ENCODE assay signal across 20 cellular contexts in genomic region chr9:86344818-86345217, GRCh38.
"Had no signal": no experiment of that assay in that cellular context is flagged by ENCODE, and none has a peak within 500 bp of the region (broad histone marks: within the 10 kb centered on the region; RNA-seq: fewer than 3 reads in every experiment).

No MANE protein-coding gene starts in this region.

- H3K4me3 ChIP-seq: body of pancreas, heart right ventricle, lung, ovary, psoas muscle, right atrium auricular region, spleen, thoracic aorta, vagina had no signal

- H3K27me3 ChIP-seq: body of pancreas, heart right ventricle, ovary, right atrium auricular region, spleen, vagina had no signal

- H3K27ac Mint-ChIP-seq: activated naive CD4-positive, alpha-beta T cell treated with anti-CD3 and anti-CD28 coated beads for 36 hours; type B pancreatic cell had no signal

- H3K36me3 ChIP-seq: ovary had no signal

- DNase-seq: activated CD4-positive, alpha-beta T cell treated with anti-CD3 and anti-CD28 coated beads, Interleukin-2, amount 50 U/mL, for 48 hours; activated CD4-positive, CD25-positive, alpha-beta regulatory T cell treated with anti-CD3 and anti-CD28 coated beads, Interleukin-2, amount 50 U/mL, for 72 hours; activated effector memory CD4-positive, alpha-beta T cell treated with Interleukin-2 at 50 U/mL for 16 hours; activated naive CD4-positive, alpha-beta T cell treated with anti-CD3 and anti-CD28 coated beads for 36 hours; activated T-cell treated with anti-CD3 and anti-CD28 coated beads, Interleukin-2, amount 50 U/mL, for 4 hours; anterior cingulate cortex; body of pancreas; heart right ventricle; naive B cell; ovary; psoas muscle; spleen; stimulated activated CD4-positive, alpha-beta T cell treated with anti-CD3 and anti-CD28 coated beads, Interleukin-4, amount 100 ng/mL, for 1 hour; stimulated activated naive CD4-positive, alpha-beta T cell treated with Interleukin-2 at 50 U/mL for 16 hours; WERI-Rb-1 had no signal

- H3K9me3 Mint-ChIP-seq: activated naive CD4-positive, alpha-beta T cell treated with anti-CD3 and anti-CD28 coated beads for 36 hours; naive B cell; type B pancreatic cell had no signal

- ATAC-seq: activated T-cell treated with anti-CD3 and anti-CD28 coated beads, Interleukin-2, amount 50 U/mL, for 4 hours; body of pancreas; heart right ventricle; psoas muscle had no signal

- H3K9me3 ChIP-seq: body of pancreas, heart right ventricle, ovary, psoas muscle, right atrium auricular region, spleen, thoracic aorta, vagina had no signal

- H3K4me3 Mint-ChIP-seq: activated naive CD4-positive, alpha-beta T cell treated with anti-CD3 and anti-CD28 coated beads for 36 hours; activated T-cell treated with anti-CD3 and anti-CD28 coated beads, Interleukin-2, amount 50 U/mL, for 4 hours; naive B cell; type B pancreatic cell had no signal

- H3K27me3 Mint-ChIP-seq: naive B cell, type B pancreatic cell had no signal
